11 cellular contexts compared by ENCODE assay signal in the genomic region with DNA sequence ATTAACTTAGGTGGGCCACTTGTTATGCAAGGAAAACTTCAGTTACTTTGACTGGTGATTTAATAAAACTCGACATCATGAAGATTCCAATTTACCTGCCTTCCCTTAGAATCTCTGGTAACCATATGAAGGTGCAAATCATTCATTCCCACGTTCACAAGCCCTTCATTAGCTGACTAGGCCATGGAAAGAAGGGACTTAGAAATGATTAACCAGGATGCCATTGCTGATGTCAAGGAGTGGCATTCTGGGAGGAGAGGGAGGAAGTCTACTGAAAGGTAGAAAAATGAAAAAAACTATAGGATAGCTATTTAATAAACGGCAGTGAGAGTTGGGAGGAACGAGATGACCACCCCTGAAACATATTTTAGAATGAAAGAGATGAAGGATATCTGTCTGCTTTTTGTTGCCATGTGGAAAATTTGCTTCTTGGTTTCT. TPM values are rescaled to one million over a fixed set of nuclear protein-coding genes. Genes with fewer than 3 reads are reported as not detected.
DNase-seq lines count a peak whose midpoint lies in the region; ATAC-seq and TF ChIP-seq lines count a peak whose summit lies in the region.
"Had no signal": no experiment of that assay in that cellular context is flagged by ENCODE, and none has a peak within 500 bp of the region (broad histone marks: within the 10 kb centered on the region; RNA-seq: fewer than 3 reads in every experiment).

No MANE protein-coding gene starts in this region.

- DNase-seq in T-helper 1 cell: no peak
- DNase-seq in MG63: no peak
- DNase-seq in chondrocyte (ENCODE audit: low spot score): no peak
- no peak for DNase-seq in osteocyte (ENCODE audit: extremely low spot score, unreplicated experiment)
- DNase-seq in UCSD-AML1 (lab: John Stamatoyannopoulos, UW; ENCODE audit: unreplicated experiment): no peak
- DNase-seq: ACHN, NCI-H226 had no signal

- peaks cover 32% of the 10 kb centered on the region for H3K36me3 Mint-ChIP-seq in T-helper 1 cell treated with Interleukin-12 subunit alpha and Interleukin-12 subunit beta and Interleukin-4 antibody, amounts not matched to agents 30 μg/mL and 1 μg/mL, for 36 hours (ENCODE audit: low read depth)
- peaks cover 3% of the 10 kb centered on the region for H3K36me3 Mint-ChIP-seq in chondrocyte (ENCODE audit: low read depth)
- H3K36me3 Mint-ChIP-seq in osteocyte (ENCODE audit: unreplicated experiment): peaks cover 21% of the 10 kb centered on the region

- peak overlapping the region; percentile 89 for H3K4me3 Mint-ChIP-seq in T-helper 1 cell treated with Interleukin-12 subunit alpha and Interleukin-12 subunit beta and Interleukin-4 antibody, amounts not matched to agents 30 μg/mL and 1 μg/mL, for 36 hours
- H3K4me3 Mint-ChIP-seq in chondrocyte (ENCODE audit: unreplicated experiment) (peak overlapping the region; percentile 82), osteocyte (ENCODE audit: unreplicated experiment) (peak overlapping the region; percentile 84)

- no peaks in the 10 kb centered on the region for H3K27me3 Mint-ChIP-seq in T-helper 1 cell treated with Interleukin-12 subunit alpha and Interleukin-12 subunit beta and Interleukin-4 antibody, amounts not matched to agents 30 μg/mL and 1 μg/mL, for 36 hours (ENCODE audit: low read depth)
- H3K27me3 Mint-ChIP-seq in chondrocyte (ENCODE audit: low read depth): no peaks in the 10 kb centered on the region
- no peaks in the 10 kb centered on the region for H3K27me3 Mint-ChIP-seq in osteocyte (ENCODE audit: unreplicated experiment)

- peaks cover 34% of the 10 kb centered on the region for H3K4me1 Mint-ChIP-seq in T-helper 1 cell treated with Interleukin-12 subunit alpha and Interleukin-12 subunit beta and Interleukin-4 antibody, amounts not matched to agents 30 μg/mL and 1 μg/mL, for 36 hours (ENCODE audit: low read depth)
- H3K4me1 Mint-ChIP-seq in chondrocyte (ENCODE audit: low read depth) (peaks cover 30% of the 10 kb centered on the region), osteocyte (ENCODE audit: unreplicated experiment) (peaks cover 40% of the 10 kb centered on the region)

- peaks cover 50% of the 10 kb centered on the region for H3K36me3 ChIP-seq in MG63
- H3K36me3 ChIP-seq: prostate gland had no signal

- ATAC-seq in HG03521 (IDR thresholded peaks at IDR 0.05; ENCODE audit: unreplicated experiment): no peak
- ATAC-seq in HG02840 (IDR thresholded peaks at IDR 0.05; ENCODE audit: low FRiP score, unreplicated experiment): no peak

- H3K27ac Mint-ChIP-seq in T-helper 1 cell treated with Interleukin-12 subunit alpha and Interleukin-12 subunit beta and Interleukin-4 antibody, amounts not matched to agents 30 μg/mL and 1 μg/mL, for 36 hours: no peak overlapping the region
- H3K27ac Mint-ChIP-seq in chondrocyte (ENCODE audit: unreplicated experiment) (no peak overlapping the region), osteocyte (ENCODE audit: unreplicated experiment) (peak overlapping the region; percentile 51)

- no peaks in the 10 kb centered on the region for H3K9me3 ChIP-seq in MG63
- H3K9me3 ChIP-seq: prostate gland had no signal

- TF ChIP-seq CTCF in chondrocyte (IDR thresholded peaks at IDR 0.05) (no peak), osteocyte (IDR thresholded peaks at IDR 0.05) (no peak)

- no peaks in the 10 kb centered on the region for H3K27me3 ChIP-seq in MG63

- H3K4me3 ChIP-seq in MG63: peak overlapping the region; percentile 66

- H3K9me3 Mint-ChIP-seq in T-helper 1 cell treated with Interleukin-12 subunit alpha and Interleukin-12 subunit beta and Interleukin-4 antibody, amounts not matched to agents 30 μg/mL and 1 μg/mL, for 36 hours: no peaks in the 10 kb centered on the region
- no peaks in the 10 kb centered on the region for H3K9me3 Mint-ChIP-seq in chondrocyte (ENCODE audit: low read depth)
- no peaks in the 10 kb centered on the region for H3K9me3 Mint-ChIP-seq in osteocyte (ENCODE audit: unreplicated experiment)

RNA-seq across cellular contexts. Expression of gene ATIC, which starts 1.4 kb away (rescaled TPM):
- total RNA-seq in MG63 (2014; rRNA removed; shearing (Covaris generic); ENCODE audit: low replicate concordance): 43.9 and 81.8 TPM in 2 replicates
- 77.0 to 109 TPM (median 77.7 TPM) in 3 replicates for total RNA-seq in chondrocyte
- 89.7 and 97.3 TPM in 2 replicates for total RNA-seq in osteocyte
